8 cellular contexts compared by ENCODE assay signal in the genomic region with DNA sequence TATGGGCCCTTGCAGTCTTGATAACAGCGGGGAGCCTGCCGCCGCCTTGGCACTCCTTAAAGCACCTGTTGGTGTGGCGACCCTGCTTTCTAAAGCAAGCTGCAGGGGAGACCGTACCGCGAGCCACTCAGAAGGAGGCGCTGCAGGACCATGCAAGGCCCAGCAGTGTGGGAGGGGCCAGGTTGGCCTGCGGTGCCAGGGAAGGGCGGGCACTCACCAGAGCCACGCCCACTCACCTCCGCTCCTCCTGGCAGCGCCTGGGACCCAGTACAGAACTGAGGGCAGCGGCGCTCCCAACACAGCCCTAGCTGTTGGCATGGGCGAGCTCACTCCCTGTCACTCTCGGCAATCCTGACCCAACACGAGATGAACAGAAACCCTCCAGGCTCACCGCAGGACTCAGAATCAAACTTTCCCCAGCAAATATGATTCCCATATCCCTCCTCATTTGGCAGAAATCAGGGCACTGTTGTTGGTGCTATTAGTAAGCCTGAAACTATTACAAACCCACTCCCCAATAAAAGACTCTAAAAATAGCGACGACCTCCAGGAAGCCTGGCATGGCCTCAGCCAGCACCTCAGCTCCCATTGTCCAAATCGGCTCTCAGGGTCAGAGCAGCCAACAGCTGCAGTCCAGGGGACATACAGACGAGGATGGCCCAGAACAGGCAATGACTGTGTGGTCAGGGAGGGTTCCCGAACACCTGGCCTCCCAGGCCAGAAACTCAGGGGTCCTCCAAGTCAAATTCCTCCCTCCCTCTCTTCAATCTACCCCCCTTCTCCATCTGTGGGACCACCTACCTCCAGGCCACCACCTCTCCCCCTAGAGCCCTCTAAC.
A peak's percentile ranks its signal among the peaks of the same experiment; 100 is the strongest.
DNase-seq lines count a peak whose midpoint lies in the region; ATAC-seq, FAIRE-seq and TF ChIP-seq lines count a peak whose summit lies in the region.

No MANE protein-coding gene starts in this region.

- no peak overlapping the region for H2AFZ ChIP-seq in OCI-LY3 (ENCODE audit: low read depth, low read length)

- H3K4me1 ChIP-seq in OCI-LY3 (ENCODE audit: low read length) (peaks cover 24% of the 10 kb centered on the region), vagina (peaks cover 38% of the 10 kb centered on the region)

- H3K27me3 ChIP-seq in OCI-LY3 (ENCODE audit: low read depth, low read length) (no peaks in the 10 kb centered on the region), vagina (no peaks in the 10 kb centered on the region)

- H3K36me3 ChIP-seq in OCI-LY3 (replicated peaks; ENCODE audit: low read depth, low read length) = no peaks in the 10 kb centered on the region
- peaks cover 0 to 65% of the 10 kb centered on the region in 2 donors for H3K36me3 ChIP-seq in vagina

- peak overlapping the region; percentile 53 for H3K4me2 ChIP-seq in OCI-LY3 (ENCODE audit: low read length)

- peaks cover 6% of the 10 kb centered on the region for H3K4me1 Mint-ChIP-seq in activated T-cell treated with anti-CD3 and anti-CD28 coated beads, Interleukin-2, amount 50 U/mL, for 4 hours (ENCODE audit: low read depth)

- no peak for FAIRE-seq in H54 (lab: Jason Lieb, UNC)

- H3K9me3 Mint-ChIP-seq in activated T-cell treated with anti-CD3 and anti-CD28 coated beads, Interleukin-2, amount 50 U/mL, for 4 hours = no peaks in the 10 kb centered on the region

- DNase-seq in COLO829 (ENCODE audit: low spot score) (peak; percentile 41), H54 (ENCODE audit: insufficient read length, low spot score) (peak; percentile 55), foreskin fibroblast (peak; percentile 25 to 68), posterior vena cava (ENCODE audit: low spot score) (peak; percentile 90), vagina (ENCODE audit: extremely low spot score in 2 of 2) (no peak), NCI-H510A (lab: John Stamatoyannopoulos, UW) (no peak)
- DNase-seq in activated T-cell treated with anti-CD3 and anti-CD28 coated beads, Interleukin-2, amount 50 U/mL, for 4 hours = peak; percentile 73

- H3K9ac ChIP-seq in OCI-LY3 (ENCODE audit: low read length) = no peak overlapping the region

- H4K20me1 ChIP-seq in OCI-LY3 (ENCODE audit: insufficient read depth, low read length) = no peaks in the 10 kb centered on the region

- ATAC-seq in activated T-cell treated with anti-CD3 and anti-CD28 coated beads, Interleukin-2, amount 50 U/mL, for 4 hours = peak; percentile 98

- peaks cover 26% of the 10 kb centered on the region for H3K36me3 Mint-ChIP-seq in activated T-cell treated with anti-CD3 and anti-CD28 coated beads, Interleukin-2, amount 50 U/mL, for 4 hours (ENCODE audit: insufficient read depth)

- intact Hi-C loops in posterior vena cava (cut with DNase I) = no loop called here
- intact Hi-C loops in vagina (cut with DNase I) = loop anchor here (10.0 kb wide), 1 partner anchor 74 kb away; a partner anchor contains a TSS

- H3K27ac ChIP-seq in OCI-LY3 (ENCODE audit: low read length) (no peak overlapping the region), vagina (no peak overlapping the region)

- H3K9me3 ChIP-seq in OCI-LY3 (ENCODE audit: insufficient read depth, low read length) (no peaks in the 10 kb centered on the region), vagina (no peaks in the 10 kb centered on the region)

- H3K79me2 ChIP-seq in OCI-LY3 (ENCODE audit: low read length) = no peaks in the 10 kb centered on the region

- TF ChIP-seq CTCF in OCI-LY3 (IDR thresholded peaks at IDR 0.05; ENCODE audit: low read depth, low read length) (peak; percentile 91), foreskin fibroblast (IDR thresholded peaks at IDR 0.05; ENCODE audit: low read depth, low read length) (peak; percentile 40), vagina (IDR thresholded peaks at IDR 0.05) (peak in 2 of 3 experiments; percentile 44 to 53)

- no peaks in the 10 kb centered on the region for H3K27me3 Mint-ChIP-seq in activated T-cell treated with anti-CD3 and anti-CD28 coated beads, Interleukin-2, amount 50 U/mL, for 4 hours (ENCODE audit: low read depth)

- TF ChIP-seq POLR2A in H54 (IDR thresholded peaks at IDR 0.05; ENCODE audit: low read depth, low read length) (no peak), vagina (IDR thresholded peaks at IDR 0.05) (no peak)

- no peak overlapping the region for H3K4me3 Mint-ChIP-seq in activated T-cell treated with anti-CD3 and anti-CD28 coated beads, Interleukin-2, amount 50 U/mL, for 4 hours

- H3K4me3 ChIP-seq in OCI-LY3 (ENCODE audit: low read length) (peak overlapping the region; percentile 41; the same call in 1 of the 2 replicates), foreskin fibroblast (ENCODE audit: low read depth in 1 of 2, low read length in 2 of 2) (no peak overlapping the region), vagina (no peak overlapping the region)

Comparison
In these comparisons a context has a peak if more than half of its experiments do, and no peak if none do; other contexts are left out.
1. DNase-seq: peak in COLO829 (single experiment), H54 (single experiment), activated T-cell treated with anti-CD3 and anti-CD28 coated beads, Interleukin-2, amount 50 U/mL, for 4 hours (single experiment), foreskin fibroblast (2 of 2) and posterior vena cava (single experiment); none in vagina (0 of 2) and NCI-H510A (single experiment).
2. CTCF ChIP-seq: peak in every context shown above with its lines; median percentile 91 in OCI-LY3; 48 in vagina; 40 in foreskin fibroblast.